ENCODE assay signal across 39 cellular contexts in the genomic region with DNA sequence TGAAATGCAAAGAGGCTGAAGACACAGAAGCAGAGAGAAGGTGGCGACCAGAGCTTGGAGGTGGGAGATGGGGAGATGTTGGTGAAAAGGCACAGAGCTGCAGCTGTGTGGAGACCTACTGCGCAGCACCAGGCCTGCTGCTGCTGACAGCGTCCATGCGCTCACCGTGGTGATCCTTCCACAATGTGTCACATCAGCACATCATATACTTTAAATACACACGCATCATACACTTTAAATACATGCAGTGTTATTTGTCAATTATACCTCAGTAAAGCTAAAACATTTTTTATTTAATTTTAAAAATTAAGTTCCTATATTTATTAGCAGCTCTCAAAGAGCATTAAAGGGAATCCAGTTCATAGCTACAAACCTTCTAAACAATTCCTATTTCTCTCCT.
"Had no signal": no experiment of that assay in that cellular context is flagged by ENCODE, and none has a peak within 500 bp of the region (broad histone marks: within the 10 kb centered on the region; RNA-seq: fewer than 3 reads in every experiment).

No MANE protein-coding gene starts in this region.

- H3K36me3 ChIP-seq: adrenal gland, brain microvascular endothelial cell, breast epithelium had no signal

- ATAC-seq: activated CD8-positive, alpha-beta T cell treated with anti-CD3 and anti-CD28 coated beads for 36 hours; activated naive CD4-positive, alpha-beta T cell treated with anti-CD3 and anti-CD28 coated beads, Interleukin-2, amount 50 U/mL, for 72 hours; activated T-cell treated with anti-CD3 and anti-CD28 coated beads, Interleukin-2, amount 50 U/mL, for 4 hours; activated T-cell treated with anti-CD3 and anti-CD28 coated beads, Interleukin-2, amount 50 U/mL, for 72 hours; activated T-helper 17 cell treated with anti-CD3 and anti-CD28 coated beads, Interleukin-2, amount 50 U/mL, for 72 hours; body of pancreas had no signal

- H3K4me1 Mint-ChIP-seq: activated B cell treated with CpG ODN at 0.5 μM for 24 hours; activated CD4-positive, alpha-beta T cell treated with anti-CD3 and anti-CD28 coated beads, Interleukin-2, amount 10 ng/mL, durations not matched to agents 24 days and 14 days; activated naive CD8-positive, alpha-beta T cell treated with anti-CD3 and anti-CD28 coated beads for 36 hours; central memory CD8-positive, alpha-beta T cell had no signal

- H3K9me3 ChIP-seq: adrenal gland, body of pancreas, breast epithelium had no signal

- H3K4me1 ChIP-seq: adrenal gland, body of pancreas, breast epithelium had no signal

- H3K4me3 Mint-ChIP-seq: activated B cell treated with CpG ODN at 0.5 μM for 24 hours; activated CD4-positive, alpha-beta memory T cell treated with anti-CD3 and anti-CD28 coated beads for 36 hours; activated CD4-positive, alpha-beta T cell treated with anti-CD3 and anti-CD28 coated beads, Interleukin-2, amount 10 ng/mL, durations not matched to agents 24 days and 14 days; activated CD8-positive, alpha-beta T cell treated with anti-CD3 and anti-CD28 coated beads for 36 hours; activated naive CD4-positive, alpha-beta T cell treated with anti-CD3 and anti-CD28 coated beads for 36 hours; activated naive CD8-positive, alpha-beta T cell treated with anti-CD3 and anti-CD28 coated beads for 36 hours; activated T-cell treated with anti-CD3 and anti-CD28 coated beads, Interleukin-2, amount 50 U/mL, for 4 hours; activated T-cell treated with anti-CD3 and anti-CD28 coated beads, Interleukin-2, amount 50 U/mL, for 72 hours; activated T-helper 1 cell treated with anti-CD3 and anti-CD28 coated beads, Interleukin-12 subunit alpha, Interleukin-12 subunit beta, Interleukin-2, Interleukin-4 antibody, amounts not matched to agents 30 ng/mL and 10 ng/mL and 1 ng/mL, durations not matched to agents 14 hours and 24 hours and 36 hours; activated T-helper 17 cell treated with anti-CD3 and anti-CD28 coated beads, Interleukin-2, amount 50 U/mL, for 72 hours; central memory CD8-positive, alpha-beta T cell; T-helper 1 cell treated with Interleukin-12 subunit alpha and Interleukin-12 subunit beta and Interleukin-4 antibody, amounts not matched to agents 30 μg/mL and 1 μg/mL, for 36 hours; T-helper 2 cell treated with Interferon-gamma antibody and Interleukin-4, amounts not matched to agents 5 μg/mL and 100 μg/mL, for 36 hours had no signal

- H3K36me3 Mint-ChIP-seq: activated CD4-positive, alpha-beta memory T cell treated with anti-CD3 and anti-CD28 coated beads for 36 hours; activated naive CD4-positive, alpha-beta T cell treated with anti-CD3 and anti-CD28 coated beads, Interleukin-2, amount 50 U/mL, for 72 hours; activated naive CD8-positive, alpha-beta T cell treated with anti-CD3 and anti-CD28 coated beads for 36 hours had no signal

- H3K9me3 Mint-ChIP-seq: activated B cell treated with CpG ODN at 0.5 μM for 24 hours; activated CD4-positive, alpha-beta memory T cell treated with anti-CD3 and anti-CD28 coated beads for 36 hours; activated CD4-positive, alpha-beta T cell treated with anti-CD3 and anti-CD28 coated beads, Interleukin-2, amount 10 ng/mL, durations not matched to agents 24 days and 14 days; activated CD8-positive, alpha-beta T cell treated with anti-CD3 and anti-CD28 coated beads for 36 hours; activated naive CD4-positive, alpha-beta T cell treated with anti-CD3 and anti-CD28 coated beads for 36 hours; activated naive CD4-positive, alpha-beta T cell treated with anti-CD3 and anti-CD28 coated beads, Interleukin-2, amount 50 U/mL, for 72 hours; activated naive CD8-positive, alpha-beta T cell treated with anti-CD3 and anti-CD28 coated beads for 36 hours; activated T-cell treated with anti-CD3 and anti-CD28 coated beads, Interleukin-2, amount 50 U/mL, for 4 hours; activated T-cell treated with anti-CD3 and anti-CD28 coated beads, Interleukin-2, amount 50 U/mL, for 72 hours; activated T-helper 1 cell treated with anti-CD3 and anti-CD28 coated beads, Interleukin-12 subunit alpha, Interleukin-12 subunit beta, Interleukin-2, Interleukin-4 antibody, amounts not matched to agents 30 ng/mL and 10 ng/mL and 1 ng/mL, durations not matched to agents 14 hours and 24 hours and 36 hours; activated T-helper 17 cell treated with anti-CD3 and anti-CD28 coated beads, Interleukin-2, amount 50 U/mL, for 72 hours; central memory CD8-positive, alpha-beta T cell; T-helper 1 cell treated with Interleukin-12 subunit alpha and Interleukin-12 subunit beta and Interleukin-4 antibody, amounts not matched to agents 30 μg/mL and 1 μg/mL, for 36 hours; T-helper 2 cell treated with Interferon-gamma antibody and Interleukin-4, amounts not matched to agents 5 μg/mL and 100 μg/mL, for 36 hours had no signal

- FAIRE-seq: astrocyte, TTC549 had no signal

- H3K27ac Mint-ChIP-seq: activated B cell treated with CpG ODN at 0.5 μM for 24 hours; activated CD4-positive, alpha-beta memory T cell treated with anti-CD3 and anti-CD28 coated beads for 36 hours; activated CD4-positive, alpha-beta T cell treated with anti-CD3 and anti-CD28 coated beads, Interleukin-2, amount 10 ng/mL, durations not matched to agents 24 days and 14 days; activated CD8-positive, alpha-beta T cell treated with anti-CD3 and anti-CD28 coated beads for 36 hours; activated naive CD4-positive, alpha-beta T cell treated with anti-CD3 and anti-CD28 coated beads for 36 hours; activated naive CD8-positive, alpha-beta T cell treated with anti-CD3 and anti-CD28 coated beads for 36 hours; activated T-cell treated with anti-CD3 and anti-CD28 coated beads, Interleukin-2, amount 50 U/mL, for 72 hours; activated T-helper 1 cell treated with anti-CD3 and anti-CD28 coated beads, Interleukin-12 subunit alpha, Interleukin-12 subunit beta, Interleukin-2, Interleukin-4 antibody, amounts not matched to agents 30 ng/mL and 10 ng/mL and 1 ng/mL, durations not matched to agents 14 hours and 24 hours and 36 hours; activated T-helper 17 cell treated with anti-CD3 and anti-CD28 coated beads, Interleukin-2, amount 50 U/mL, for 72 hours; T-helper 1 cell treated with Interleukin-12 subunit alpha and Interleukin-12 subunit beta and Interleukin-4 antibody, amounts not matched to agents 30 μg/mL and 1 μg/mL, for 36 hours; T-helper 2 cell treated with Interferon-gamma antibody and Interleukin-4, amounts not matched to agents 5 μg/mL and 100 μg/mL, for 36 hours had no signal

- H3K27ac ChIP-seq: adrenal gland, body of pancreas, brain microvascular endothelial cell, breast epithelium, VCaP had no signal

- H3K27me3 Mint-ChIP-seq: activated CD4-positive, alpha-beta T cell treated with anti-CD3 and anti-CD28 coated beads, Interleukin-2, amount 10 ng/mL, durations not matched to agents 24 days and 14 days had no signal

- H3K27me3 ChIP-seq: adrenal gland, body of pancreas, brain microvascular endothelial cell had no signal

- H3K4me3 ChIP-seq: adrenal gland, body of pancreas, breast epithelium had no signal

- DNase-seq: activated B cell treated with CpG ODN at 0.5 μM for 24 hours; activated CD4-positive, alpha-beta memory T cell treated with anti-CD3 and anti-CD28 coated beads for 36 hours; activated CD4-positive, alpha-beta T cell treated with anti-CD3 and anti-CD28 coated beads for 4 hours; activated CD4-positive, alpha-beta T cell treated with anti-CD3 and anti-CD28 coated beads, Interleukin-2, amount 10 ng/mL, durations not matched to agents 24 days and 14 days; activated CD4-positive, alpha-beta T cell treated with anti-CD3 and anti-CD28 coated beads, Interleukin-2, amount 50 U/mL, for 1 hour; activated CD4-positive, alpha-beta T cell treated with anti-CD3 and anti-CD28 coated beads, Interleukin-2, amount 50 U/mL, for 4 hours; activated CD4-positive, CD25-positive, alpha-beta regulatory T cell treated with anti-CD3 and anti-CD28 coated beads, Interleukin-2, amount 50 U/mL, for 72 hours; activated CD8-positive, alpha-beta memory T cell treated with anti-CD3 and anti-CD28 coated beads, Interleukin-2, amount 50 U/mL, for 4 hours; activated CD8-positive, alpha-beta T cell treated with anti-CD3 and anti-CD28 coated beads for 36 hours; activated effector memory CD4-positive, alpha-beta T cell treated with anti-CD3 and anti-CD28 coated beads, Interleukin-2, amount 50 U/mL, for 16 hours; activated gamma-delta T cell treated with Interleukin-2 at 50 U/mL for 16 hours; activated naive CD4-positive, alpha-beta T cell; activated naive CD4-positive, alpha-beta T cell treated with anti-CD3 and anti-CD28 coated beads for 36 hours; activated naive CD4-positive, alpha-beta T cell treated with anti-CD3 and anti-CD28 coated beads, Interleukin-2, amount 50 U/mL, for 16 hours; activated naive CD8-positive, alpha-beta T cell treated with anti-CD3 and anti-CD28 coated beads for 36 hours; activated T-cell treated with anti-CD3 and anti-CD28 coated beads for 4 hours; activated T-cell treated with anti-CD3 and anti-CD28 coated beads, Interleukin-2, amount 50 U/mL, for 1 hour; activated T-cell treated with anti-CD3 and anti-CD28 coated beads, Interleukin-2, amount 50 U/mL, for 4 hours; activated T-cell treated with anti-CD3 and anti-CD28 coated beads, Interleukin-2, amount 50 U/mL, for 72 hours; adrenal gland; amniotic stem cell; aorta; body of pancreas; brain microvascular endothelial cell; caudate nucleus; SW 1271; T-helper 1 cell; T-helper 2 cell; T-helper 9 cell had no signal
